4 cellular contexts compared by ENCODE assay signal in the genomic region with DNA sequence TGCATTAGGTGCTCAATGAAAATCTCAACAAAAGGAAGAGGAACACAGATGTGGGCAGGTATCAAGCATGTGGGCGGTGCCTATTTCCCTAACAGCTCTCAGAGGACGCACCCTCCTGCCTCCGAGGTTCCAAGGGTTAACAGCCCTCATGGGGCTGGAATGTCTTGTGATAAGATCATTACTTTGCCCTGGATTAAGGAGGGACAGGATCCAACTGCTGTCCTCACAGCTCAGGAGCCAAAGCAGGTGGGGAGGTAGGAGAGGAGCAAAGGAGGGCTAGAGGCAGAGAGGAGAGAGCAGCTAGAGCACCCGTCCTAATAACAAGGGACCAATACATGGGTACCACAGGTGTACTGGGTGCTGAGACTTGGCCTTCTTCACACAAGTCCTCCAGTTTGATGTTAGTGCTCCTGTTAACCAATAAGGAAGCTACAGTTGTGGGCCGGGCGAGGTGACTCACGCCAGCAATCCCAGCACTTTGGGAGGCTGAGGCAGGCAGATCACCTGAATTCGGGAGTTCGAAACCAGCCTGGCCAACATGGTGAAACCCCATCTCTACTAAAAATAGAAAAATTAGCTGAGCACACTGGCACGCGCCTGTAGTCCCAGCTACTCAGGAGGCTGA. TPM values are rescaled to one million over a fixed set of nuclear protein-coding genes. Genes with fewer than 3 reads are reported as not detected.
"Had no signal": no experiment of that assay in that cellular context is flagged by ENCODE, and none has a peak within 500 bp of the region (broad histone marks: within the 10 kb centered on the region; RNA-seq: fewer than 3 reads in every experiment).

No MANE protein-coding gene starts in this region.

RNA-seq across cellular contexts. Expression of gene AQP7, which starts 9.8 kb away (rescaled TPM):
- total RNA-seq: activated CD8-positive, alpha-beta memory T cell treated with anti-CD3 and anti-CD28 coated beads, Interleukin-2, amount 10 ng/mL, durations not matched to agents 7 days and 5 days; activated CD8-positive, alpha-beta T cell treated with anti-CD3 and anti-CD28 coated beads for 36 hours; osteoblast; temporal lobe had no signal
